In genomic region chr19:14135355-14135754, GRCh38 we compare ENCODE assay signal across 2 cellular contexts.
TF ChIP-seq lines count a peak whose summit lies in the region.

No MANE protein-coding gene starts in this region.

TF ChIP-seq in A549, 52 proteins besides CTCF, POLR2A, EP300 and RAD21:
- no peak for TF ChIP-seq SREBF2 (IDR thresholded peaks at IDR 0.05)
- TF ChIP-seq HOXA7 (CRISPR knock-in tag; IDR thresholded peaks at IDR 0.05), result no peak
- TF ChIP-seq RCOR1 (IDR thresholded peaks at IDR 0.05; ENCODE audit: low read depth, low read length), result no peak
- no peak for TF ChIP-seq ELK1 (IDR thresholded peaks at IDR 0.05; ENCODE audit: low read depth, low read length)
- TF ChIP-seq USF2 (IDR thresholded peaks at IDR 0.05), result no peak
- no peak for TF ChIP-seq FOSB (CRISPR knock-in tag; IDR thresholded peaks at IDR 0.05)
- TF ChIP-seq KDM1A (IDR thresholded peaks at IDR 0.05; ENCODE audit: low read depth), result no peak
- TF ChIP-seq EHF (CRISPR knock-in tag; IDR thresholded peaks at IDR 0.05), result no peak

TF ChIP-seq in GM23338, 12 proteins besides CTCF, POLR2A, EP300 and RAD21:
- TF ChIP-seq EZH2 (IDR thresholded peaks at IDR 0.05; ENCODE audit: low read depth, unreplicated experiment) (no peak), POLR2AphosphoS5 (IDR thresholded peaks at IDR 0.05; ENCODE audit: low read depth) (no peak), STAT1 (IDR thresholded peaks at IDR 0.05; ENCODE audit: unreplicated experiment) (no peak), ZNF114 (CRISPR knock-in tag; IDR thresholded peaks at IDR 0.05) (no peak), ETS1 (IDR thresholded peaks at IDR 0.05) (no peak), NANOG (IDR thresholded peaks at IDR 0.05; ENCODE audit: borderline replicate concordance) (no peak), JUNB (IDR thresholded peaks at IDR 0.05; ENCODE audit: unreplicated experiment) (no peak), CREB1 (CRISPR knock-in tag; IDR thresholded peaks at IDR 0.05; ENCODE audit: low read depth) (no peak), REST (IDR thresholded peaks at IDR 0.05; ENCODE audit: unreplicated experiment) (no peak), ZNF331 (CRISPR knock-in tag; IDR thresholded peaks at IDR 0.05; ENCODE audit: low read depth) (no peak), ZNF462 (CRISPR knock-in tag; IDR thresholded peaks at IDR 0.05) (no peak), EZH2phosphoT487 (IDR thresholded peaks at IDR 0.05; ENCODE audit: unreplicated experiment) (no peak)
